ENCODE assay signal across 8 cellular contexts in genomic region chr7:35537067-35538023, GRCh38.
DNase-seq lines count a peak whose midpoint lies in the region; ATAC-seq and TF ChIP-seq lines count a peak whose summit lies in the region.

No MANE protein-coding gene starts in this region.

- H3K27ac ChIP-seq in VCaP = peak overlapping the region; percentile 13; the same call in 1 of the 2 replicates

- in situ Hi-C loops in T47D (cut with HindIII; ENCODE audit: low pct_unique_long_range_greater_than_20kb, low sequenced_read_pairs) = no loop called here

- peak; percentile 91 for TF ChIP-seq CTCF in VCaP (conservative IDR thresholded peaks at IDR 0.05)

- peak; percentile 91 for ATAC-seq in GM18508 (IDR thresholded peaks at IDR 0.05; ENCODE audit: insufficient read depth, unreplicated experiment)
- peak; percentile 98 for ATAC-seq in HG03025 (IDR thresholded peaks at IDR 0.05; ENCODE audit: low FRiP score, unreplicated experiment)

- peak; percentile 73 for DNase-seq in A172 (ENCODE audit: low spot score)
- peak; percentile 78 to 79 for DNase-seq in NCI-H2081 (lab: John Stamatoyannopoulos, UW)
- DNase-seq in T47D (ENCODE audit: low read depth in 1 of 2, low spot score in 1 of 2) = peak; percentile 83 to 92
- peak; percentile 92 for DNase-seq in iPS-NIHi11 (ENCODE audit: low spot score)
- DNase-seq in smooth muscle cell of the brain vasculature (ENCODE audit: low read depth, low spot score) = peak; percentile 39

Comparison
In these comparisons a context has a peak if more than half of its experiments do, and no peak if none do; other contexts are left out.
1. Peak in every context shown above with its lines: DNase-seq, ATAC-seq and H3K27ac ChIP-seq.
2. DNase-seq: peak in every context shown above with its lines; median percentile 92 in iPS-NIHi11; 88 in T47D; 78 in NCI-H2081; 73 in A172; 39 in smooth muscle cell of the brain vasculature.